In genomic region chr1:235504122-235504493, GRCh38 we compare ENCODE assay signal across 1 cellular context.
TF ChIP-seq lines count a peak whose summit lies in the region.

TSS of gene B3GALNT2 (minus strand) at chr1:235504452. CDS start at chr1:235504252, 200 bp downstream.

TF ChIP-seq in HepG2, 621 proteins besides CTCF, POLR2A, EP300 and RAD21 (continued from another document and continues in another):
- TF ChIP-seq, protein P1, sequence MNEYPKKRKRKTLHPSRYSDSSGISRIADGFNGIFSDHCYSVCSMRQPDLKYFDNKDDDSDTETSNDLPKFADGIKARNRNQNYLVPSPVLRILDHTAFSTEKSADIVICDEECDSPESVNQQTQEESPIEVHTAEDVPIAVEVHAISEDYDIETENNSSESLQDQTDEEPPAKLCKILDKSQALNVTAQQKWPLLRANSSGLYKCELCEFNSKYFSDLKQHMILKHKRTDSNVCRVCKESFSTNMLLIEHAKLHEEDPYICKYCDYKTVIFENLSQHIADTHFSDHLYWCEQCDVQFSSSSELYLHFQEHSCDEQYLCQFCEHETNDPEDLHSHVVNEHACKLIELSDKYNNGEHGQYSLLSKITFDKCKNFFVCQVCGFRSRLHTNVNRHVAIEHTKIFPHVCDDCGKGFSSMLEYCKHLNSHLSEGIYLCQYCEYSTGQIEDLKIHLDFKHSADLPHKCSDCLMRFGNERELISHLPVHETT (CRISPR knock-in tag; conservative IDR thresholded peaks at IDR 0.05) = no peak
- TF ChIP-seq, protein P2, sequence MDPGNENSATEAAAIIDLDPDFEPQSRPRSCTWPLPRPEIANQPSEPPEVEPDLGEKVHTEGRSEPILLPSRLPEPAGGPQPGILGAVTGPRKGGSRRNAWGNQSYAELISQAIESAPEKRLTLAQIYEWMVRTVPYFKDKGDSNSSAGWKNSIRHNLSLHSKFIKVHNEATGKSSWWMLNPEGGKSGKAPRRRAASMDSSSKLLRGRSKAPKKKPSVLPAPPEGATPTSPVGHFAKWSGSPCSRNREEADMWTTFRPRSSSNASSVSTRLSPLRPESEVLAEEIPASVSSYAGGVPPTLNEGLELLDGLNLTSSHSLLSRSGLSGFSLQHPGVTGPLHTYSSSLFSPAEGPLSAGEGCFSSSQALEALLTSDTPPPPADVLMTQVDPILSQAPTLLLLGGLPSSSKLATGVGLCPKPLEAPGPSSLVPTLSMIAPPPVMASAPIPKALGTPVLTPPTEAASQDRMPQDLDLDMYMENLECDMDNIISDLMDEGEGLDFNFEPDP (CRISPR knock-in tag; conservative IDR thresholded peaks at IDR 0.05) = no peak
- TF ChIP-seq BORCS8-MEF2B (CRISPR knock-in tag; IDR thresholded peaks at IDR 0.05) = no peak; the same call in 1 of the 2 replicates
- TF ChIP-seq ARNTL (CRISPR knock-in tag; IDR thresholded peaks at IDR 0.05) = peak; percentile 44; the same call in 1 of the 2 replicates
- TF ChIP-seq EZH2 (conservative IDR thresholded peaks at IDR 0.05; ENCODE audit: low read depth, low read length) = no peak
- TF ChIP-seq TBP (CRISPR knock-in tag; IDR thresholded peaks at IDR 0.05) = no peak
- no peak for TF ChIP-seq CC2D1A (CRISPR knock-in tag; IDR thresholded peaks at IDR 0.05)
- TF ChIP-seq, protein P3, sequence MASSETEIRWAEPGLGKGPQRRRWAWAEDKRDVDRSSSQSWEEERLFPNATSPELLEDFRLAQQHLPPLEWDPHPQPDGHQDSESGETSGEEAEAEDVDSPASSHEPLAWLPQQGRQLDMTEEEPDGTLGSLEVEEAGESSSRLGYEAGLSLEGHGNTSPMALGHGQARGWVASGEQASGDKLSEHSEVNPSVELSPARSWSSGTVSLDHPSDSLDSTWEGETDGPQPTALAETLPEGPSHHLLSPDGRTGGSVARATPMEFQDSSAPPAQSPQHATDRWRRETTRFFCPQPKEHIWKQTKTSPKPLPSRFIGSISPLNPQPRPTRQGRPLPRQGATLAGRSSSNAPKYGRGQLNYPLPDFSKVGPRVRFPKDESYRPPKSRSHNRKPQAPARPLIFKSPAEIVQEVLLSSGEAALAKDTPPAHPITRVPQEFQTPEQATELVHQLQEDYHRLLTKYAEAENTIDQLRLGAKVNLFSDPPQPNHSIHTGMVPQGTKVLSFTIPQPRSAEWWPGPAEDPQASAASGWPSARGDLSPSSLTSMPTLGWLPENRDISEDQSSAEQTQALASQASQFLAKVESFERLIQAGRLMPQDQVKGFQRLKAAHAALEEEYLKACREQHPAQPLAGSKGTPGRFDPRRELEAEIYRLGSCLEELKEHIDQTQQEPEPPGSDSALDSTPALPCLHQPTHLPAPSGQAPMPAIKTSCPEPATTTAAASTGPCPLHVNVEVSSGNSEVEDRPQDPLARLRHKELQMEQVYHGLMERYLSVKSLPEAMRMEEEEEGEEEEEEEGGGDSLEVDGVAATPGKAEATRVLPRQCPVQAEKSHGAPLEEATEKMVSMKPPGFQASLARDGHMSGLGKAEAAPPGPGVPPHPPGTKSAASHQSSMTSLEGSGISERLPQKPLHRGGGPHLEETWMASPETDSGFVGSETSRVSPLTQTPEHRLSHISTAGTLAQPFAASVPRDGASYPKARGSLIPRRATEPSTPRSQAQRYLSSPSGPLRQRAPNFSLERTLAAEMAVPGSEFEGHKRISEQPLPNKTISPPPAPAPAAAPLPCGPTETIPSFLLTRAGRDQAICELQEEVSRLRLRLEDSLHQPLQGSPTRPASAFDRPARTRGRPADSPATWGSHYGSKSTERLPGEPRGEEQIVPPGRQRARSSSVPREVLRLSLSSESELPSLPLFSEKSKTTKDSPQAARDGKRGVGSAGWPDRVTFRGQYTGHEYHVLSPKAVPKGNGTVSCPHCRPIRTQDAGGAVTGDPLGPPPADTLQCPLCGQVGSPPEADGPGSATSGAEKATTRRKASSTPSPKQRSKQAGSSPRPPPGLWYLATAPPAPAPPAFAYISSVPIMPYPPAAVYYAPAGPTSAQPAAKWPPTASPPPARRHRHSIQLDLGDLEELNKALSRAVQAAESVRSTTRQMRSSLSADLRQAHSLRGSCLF (CRISPR knock-in tag; IDR thresholded peaks at IDR 0.05; ENCODE audit: borderline replicate concordance) = no peak
- TF ChIP-seq, protein P4, sequence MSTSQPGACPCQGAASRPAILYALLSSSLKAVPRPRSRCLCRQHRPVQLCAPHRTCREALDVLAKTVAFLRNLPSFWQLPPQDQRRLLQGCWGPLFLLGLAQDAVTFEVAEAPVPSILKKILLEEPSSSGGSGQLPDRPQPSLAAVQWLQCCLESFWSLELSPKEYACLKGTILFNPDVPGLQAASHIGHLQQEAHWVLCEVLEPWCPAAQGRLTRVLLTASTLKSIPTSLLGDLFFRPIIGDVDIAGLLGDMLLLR (CRISPR knock-in tag; IDR thresholded peaks at IDR 0.05) = peak; percentile 55; the same call in 1 of the 2 replicates
- TF ChIP-seq CCAR2 (optimal IDR thresholded peaks at IDR 0.05; ENCODE audit: low read depth, low read length) = no peak
- TF ChIP-seq, protein P5, sequence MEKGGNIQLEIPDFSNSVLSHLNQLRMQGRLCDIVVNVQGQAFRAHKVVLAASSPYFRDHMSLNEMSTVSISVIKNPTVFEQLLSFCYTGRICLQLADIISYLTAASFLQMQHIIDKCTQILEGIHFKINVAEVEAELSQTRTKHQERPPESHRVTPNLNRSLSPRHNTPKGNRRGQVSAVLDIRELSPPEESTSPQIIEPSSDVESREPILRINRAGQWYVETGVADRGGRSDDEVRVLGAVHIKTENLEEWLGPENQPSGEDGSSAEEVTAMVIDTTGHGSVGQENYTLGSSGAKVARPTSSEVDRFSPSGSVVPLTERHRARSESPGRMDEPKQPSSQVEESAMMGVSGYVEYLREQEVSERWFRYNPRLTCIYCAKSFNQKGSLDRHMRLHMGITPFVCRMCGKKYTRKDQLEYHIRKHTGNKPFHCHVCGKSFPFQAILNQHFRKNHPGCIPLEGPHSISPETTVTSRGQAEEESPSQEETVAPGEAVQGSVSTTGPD (CRISPR knock-in tag; IDR thresholded peaks at IDR 0.05) = no peak
- TF ChIP-seq ZNF34 (CRISPR knock-in tag; IDR thresholded peaks at IDR 0.05; ENCODE audit: borderline replicate concordance) = peak; percentile 57; the same call in 1 of the 2 replicates
- no peak for TF ChIP-seq KDM3A (CRISPR knock-in tag; IDR thresholded peaks at IDR 0.05; ENCODE audit: low read depth)
- TF ChIP-seq XBP1 (CRISPR knock-in tag; IDR thresholded peaks at IDR 0.05) = no peak
- TF ChIP-seq MEIS2 (CRISPR knock-in tag; IDR thresholded peaks at IDR 0.05) = no peak; the same call in 1 of the 2 replicates
- TF ChIP-seq ZNF709 (CRISPR knock-in tag; IDR thresholded peaks at IDR 0.05) = peak; percentile 52
- TF ChIP-seq PHF5A (CRISPR knock-in tag; IDR thresholded peaks at IDR 0.05; ENCODE audit: low read depth, unreplicated experiment) = no peak
- TF ChIP-seq SMAD9 (CRISPR knock-in tag; IDR thresholded peaks at IDR 0.05) = no peak
- TF ChIP-seq, protein P6, sequence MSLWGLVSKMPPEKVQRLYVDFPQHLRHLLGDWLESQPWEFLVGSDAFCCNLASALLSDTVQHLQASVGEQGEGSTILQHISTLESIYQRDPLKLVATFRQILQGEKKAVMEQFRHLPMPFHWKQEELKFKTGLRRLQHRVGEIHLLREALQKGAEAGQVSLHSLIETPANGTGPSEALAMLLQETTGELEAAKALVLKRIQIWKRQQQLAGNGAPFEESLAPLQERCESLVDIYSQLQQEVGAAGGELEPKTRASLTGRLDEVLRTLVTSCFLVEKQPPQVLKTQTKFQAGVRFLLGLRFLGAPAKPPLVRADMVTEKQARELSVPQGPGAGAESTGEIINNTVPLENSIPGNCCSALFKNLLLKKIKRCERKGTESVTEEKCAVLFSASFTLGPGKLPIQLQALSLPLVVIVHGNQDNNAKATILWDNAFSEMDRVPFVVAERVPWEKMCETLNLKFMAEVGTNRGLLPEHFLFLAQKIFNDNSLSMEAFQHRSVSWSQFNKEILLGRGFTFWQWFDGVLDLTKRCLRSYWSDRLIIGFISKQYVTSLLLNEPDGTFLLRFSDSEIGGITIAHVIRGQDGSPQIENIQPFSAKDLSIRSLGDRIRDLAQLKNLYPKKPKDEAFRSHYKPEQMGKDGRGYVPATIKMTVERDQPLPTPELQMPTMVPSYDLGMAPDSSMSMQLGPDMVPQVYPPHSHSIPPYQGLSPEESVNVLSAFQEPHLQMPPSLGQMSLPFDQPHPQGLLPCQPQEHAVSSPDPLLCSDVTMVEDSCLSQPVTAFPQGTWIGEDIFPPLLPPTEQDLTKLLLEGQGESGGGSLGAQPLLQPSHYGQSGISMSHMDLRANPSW (CRISPR knock-in tag; IDR thresholded peaks at IDR 0.05; ENCODE audit: borderline replicate concordance) = no peak
- no peak for TF ChIP-seq ZNF879 (CRISPR knock-in tag; IDR thresholded peaks at IDR 0.05)
- TF ChIP-seq, protein P7, sequence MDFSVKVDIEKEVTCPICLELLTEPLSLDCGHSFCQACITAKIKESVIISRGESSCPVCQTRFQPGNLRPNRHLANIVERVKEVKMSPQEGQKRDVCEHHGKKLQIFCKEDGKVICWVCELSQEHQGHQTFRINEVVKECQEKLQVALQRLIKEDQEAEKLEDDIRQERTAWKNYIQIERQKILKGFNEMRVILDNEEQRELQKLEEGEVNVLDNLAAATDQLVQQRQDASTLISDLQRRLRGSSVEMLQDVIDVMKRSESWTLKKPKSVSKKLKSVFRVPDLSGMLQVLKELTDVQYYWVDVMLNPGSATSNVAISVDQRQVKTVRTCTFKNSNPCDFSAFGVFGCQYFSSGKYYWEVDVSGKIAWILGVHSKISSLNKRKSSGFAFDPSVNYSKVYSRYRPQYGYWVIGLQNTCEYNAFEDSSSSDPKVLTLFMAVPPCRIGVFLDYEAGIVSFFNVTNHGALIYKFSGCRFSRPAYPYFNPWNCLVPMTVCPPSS (IDR thresholded peaks at IDR 0.05) = no peak
- TF ChIP-seq ZNF605 (CRISPR knock-in tag; IDR thresholded peaks at IDR 0.05) = no peak
- no peak for TF ChIP-seq ZNF720 (CRISPR knock-in tag; IDR thresholded peaks at IDR 0.05)
- TF ChIP-seq ZNF777 (CRISPR knock-in tag; IDR thresholded peaks at IDR 0.05) = peak; percentile 67; the same call in 1 of the 2 replicates
- TF ChIP-seq, protein P8, sequence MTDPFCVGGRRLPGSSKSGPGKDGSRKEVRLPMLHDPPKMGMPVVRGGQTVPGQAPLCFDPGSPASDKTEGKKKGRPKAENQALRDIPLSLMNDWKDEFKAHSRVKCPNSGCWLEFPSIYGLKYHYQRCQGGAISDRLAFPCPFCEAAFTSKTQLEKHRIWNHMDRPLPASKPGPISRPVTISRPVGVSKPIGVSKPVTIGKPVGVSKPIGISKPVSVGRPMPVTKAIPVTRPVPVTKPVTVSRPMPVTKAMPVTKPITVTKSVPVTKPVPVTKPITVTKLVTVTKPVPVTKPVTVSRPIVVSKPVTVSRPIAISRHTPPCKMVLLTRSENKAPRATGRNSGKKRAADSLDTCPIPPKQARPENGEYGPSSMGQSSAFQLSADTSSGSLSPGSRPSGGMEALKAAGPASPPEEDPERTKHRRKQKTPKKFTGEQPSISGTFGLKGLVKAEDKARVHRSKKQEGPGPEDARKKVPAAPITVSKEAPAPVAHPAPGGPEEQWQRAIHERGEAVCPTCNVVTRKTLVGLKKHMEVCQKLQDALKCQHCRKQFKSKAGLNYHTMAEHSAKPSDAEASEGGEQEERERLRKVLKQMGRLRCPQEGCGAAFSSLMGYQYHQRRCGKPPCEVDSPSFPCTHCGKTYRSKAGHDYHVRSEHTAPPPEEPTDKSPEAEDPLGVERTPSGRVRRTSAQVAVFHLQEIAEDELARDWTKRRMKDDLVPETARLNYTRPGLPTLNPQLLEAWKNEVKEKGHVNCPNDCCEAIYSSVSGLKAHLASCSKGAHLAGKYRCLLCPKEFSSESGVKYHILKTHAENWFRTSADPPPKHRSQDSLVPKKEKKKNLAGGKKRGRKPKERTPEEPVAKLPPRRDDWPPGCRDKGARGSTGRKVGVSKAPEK (CRISPR knock-in tag; IDR thresholded peaks at IDR 0.05; ENCODE audit: borderline replicate concordance) = no peak
- TF ChIP-seq SP1 (IDR thresholded peaks at IDR 0.05) = no peak
- TF ChIP-seq SP1 (CRISPR knock-in tag; IDR thresholded peaks at IDR 0.05) = no peak
- TF ChIP-seq ZNF616 (CRISPR knock-in tag; IDR thresholded peaks at IDR 0.05; ENCODE audit: low read depth) = no peak
- TF ChIP-seq RFXAP (CRISPR knock-in tag; IDR thresholded peaks at IDR 0.05; ENCODE audit: borderline replicate concordance) = peak; percentile 49; the same call in 1 of the 2 replicates
- no peak for TF ChIP-seq ADNP (CRISPR knock-in tag; IDR thresholded peaks at IDR 0.05)
- peak; percentile 26; the same call in 1 of the 2 replicates for TF ChIP-seq ZNF343 (CRISPR knock-in tag; IDR thresholded peaks at IDR 0.05)
- TF ChIP-seq TCF12 (IDR thresholded peaks at IDR 0.05) = no peak
- TF ChIP-seq TCF12 (CRISPR knock-in tag; IDR thresholded peaks at IDR 0.05) = no peak
- TF ChIP-seq, protein P9, sequence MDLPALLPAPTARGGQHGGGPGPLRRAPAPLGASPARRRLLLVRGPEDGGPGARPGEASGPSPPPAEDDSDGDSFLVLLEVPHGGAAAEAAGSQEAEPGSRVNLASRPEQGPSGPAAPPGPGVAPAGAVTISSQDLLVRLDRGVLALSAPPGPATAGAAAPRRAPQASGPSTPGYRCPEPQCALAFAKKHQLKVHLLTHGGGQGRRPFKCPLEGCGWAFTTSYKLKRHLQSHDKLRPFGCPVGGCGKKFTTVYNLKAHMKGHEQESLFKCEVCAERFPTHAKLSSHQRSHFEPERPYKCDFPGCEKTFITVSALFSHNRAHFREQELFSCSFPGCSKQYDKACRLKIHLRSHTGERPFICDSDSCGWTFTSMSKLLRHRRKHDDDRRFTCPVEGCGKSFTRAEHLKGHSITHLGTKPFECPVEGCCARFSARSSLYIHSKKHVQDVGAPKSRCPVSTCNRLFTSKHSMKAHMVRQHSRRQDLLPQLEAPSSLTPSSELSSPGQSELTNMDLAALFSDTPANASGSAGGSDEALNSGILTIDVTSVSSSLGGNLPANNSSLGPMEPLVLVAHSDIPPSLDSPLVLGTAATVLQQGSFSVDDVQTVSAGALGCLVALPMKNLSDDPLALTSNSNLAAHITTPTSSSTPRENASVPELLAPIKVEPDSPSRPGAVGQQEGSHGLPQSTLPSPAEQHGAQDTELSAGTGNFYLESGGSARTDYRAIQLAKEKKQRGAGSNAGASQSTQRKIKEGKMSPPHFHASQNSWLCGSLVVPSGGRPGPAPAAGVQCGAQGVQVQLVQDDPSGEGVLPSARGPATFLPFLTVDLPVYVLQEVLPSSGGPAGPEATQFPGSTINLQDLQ (CRISPR knock-in tag; IDR thresholded peaks at IDR 0.05) = no peak
- no peak for TF ChIP-seq SOX6 (IDR thresholded peaks at IDR 0.05)
- no peak for TF ChIP-seq SOX6 (CRISPR knock-in tag; IDR thresholded peaks at IDR 0.05)
- TF ChIP-seq ZMAT3 (CRISPR knock-in tag; conservative IDR thresholded peaks at IDR 0.05) = peak; percentile 48; the same call in 1 of the 2 replicates
- peak; percentile 68; the same call in 1 of the 2 replicates for TF ChIP-seq POLR2AphosphoS5 (IDR thresholded peaks at IDR 0.05; ENCODE audit: low read depth, low read length)
- TF ChIP-seq FOXP1 (IDR thresholded peaks at IDR 0.05) = no peak
- no peak for TF ChIP-seq FOXP1 (CRISPR knock-in tag; IDR thresholded peaks at IDR 0.05)
- no peak for TF ChIP-seq SP2 (CRISPR knock-in tag; IDR thresholded peaks at IDR 0.05)
- no peak for TF ChIP-seq POGK (CRISPR knock-in tag; conservative IDR thresholded peaks at IDR 0.05)
